In genomic region chr20:20206788-20207187, GRCh38 we compare ENCODE assay signal across 17 cellular contexts.
DNase-seq lines count a peak whose midpoint lies in the region; ATAC-seq lines count a peak whose summit lies in the region.
"Had no signal": no experiment of that assay in that cellular context is flagged by ENCODE, and none has a peak within 500 bp of the region (broad histone marks: within the 10 kb centered on the region; RNA-seq: fewer than 3 reads in every experiment).

No MANE protein-coding gene starts in this region.

- no peaks in the 10 kb centered on the region for H3K9me3 Mint-ChIP-seq in CD8-positive, alpha-beta memory T cell

- CTCF ChIA-PET in CD8-positive, alpha-beta memory T cell (lab: Charles Lee), result no interaction called here

- POLR2A ChIA-PET in CD8-positive, alpha-beta memory T cell (lab: Charles Lee), result no interaction called here

- H3K9ac ChIP-seq in mesendoderm (ENCODE audit: low read length), result no peak overlapping the region

- H3K4me1 Mint-ChIP-seq in CD8-positive, alpha-beta memory T cell, result peaks cover 0 to 13% (median 6%) of the 10 kb centered on the region in 3 donors
- H3K4me1 Mint-ChIP-seq: CD4-positive, CD25-positive, alpha-beta regulatory T cell had no signal

- no peak overlapping the region for H3K56ac ChIP-seq in mesendoderm (ENCODE audit: low read length)

- H2BK15ac ChIP-seq in mesendoderm (replicated peaks; ENCODE audit: low read depth), result no peak overlapping the region

- no peak overlapping the region for H3K4me3 Mint-ChIP-seq in CD8-positive, alpha-beta memory T cell
- H3K4me3 Mint-ChIP-seq: CD4-positive, CD25-positive, alpha-beta regulatory T cell; neural crest cell had no signal

- H2BK120ac ChIP-seq in mesendoderm (ENCODE audit: low read depth, low read length), result no peak overlapping the region

- peak; percentile 54 for DNase-seq in kidney tubule cell (ENCODE audit: low spot score)
- DNase-seq in CD8-positive, alpha-beta memory T cell, result no peak
- DNase-seq in AG08395 (ENCODE audit: low spot score), result no peak
- DNase-seq in NCI-H82 treated with DMSO at 0.1 percent for 48 hours (lab: John Stamatoyannopoulos, UW; ENCODE audit: unreplicated experiment), result no peak
- DNase-seq in mesendoderm, result no peak
- DNase-seq: CD4-positive, CD25-positive, alpha-beta regulatory T cell; gastrocnemius medialis; left cardiac atrium; NCI-H226 had no signal

- no peaks in the 10 kb centered on the region for H3K79me1 ChIP-seq in mesendoderm (ENCODE audit: low read length)

- no peak overlapping the region for H3K4ac ChIP-seq in mesendoderm (ENCODE audit: low read depth, low read length)

- H3K27ac ChIP-seq in CD8-positive, alpha-beta memory T cell (ENCODE audit: low read depth, low read length), result no peak overlapping the region
- no peak overlapping the region for H3K27ac ChIP-seq in mesendoderm (ENCODE audit: low read depth, low read length)
- H3K27ac ChIP-seq: dorsolateral prefrontal cortex, vagina had no signal

- H3K27me3 Mint-ChIP-seq in CD8-positive, alpha-beta memory T cell, result peaks cover 19 to 26% of the 10 kb centered on the region in 2 donors
- H3K27me3 Mint-ChIP-seq: CD4-positive, CD25-positive, alpha-beta regulatory T cell had no signal

- no peak overlapping the region for H3K4me3 ChIP-seq in CD8-positive, alpha-beta memory T cell (ENCODE audit: low read length)
- no peak overlapping the region for H3K4me3 ChIP-seq in mesendoderm (ENCODE audit: low read length)
- H3K4me3 ChIP-seq: dorsolateral prefrontal cortex, gastrocnemius medialis, K562, vagina had no signal

- H4K5ac ChIP-seq in mesendoderm (ENCODE audit: low read length), result no peak overlapping the region

- peak; percentile 74 for ATAC-seq in GM19023 (IDR thresholded peaks at IDR 0.05; ENCODE audit: unreplicated experiment)
- ATAC-seq in GM21619 (IDR thresholded peaks at IDR 0.05; ENCODE audit: unreplicated experiment), result peak; percentile 72
- ATAC-seq in HG03135 (IDR thresholded peaks at IDR 0.05; ENCODE audit: unreplicated experiment), result peak; percentile 88
- ATAC-seq: gastrocnemius medialis, HCT116, K562, left cardiac atrium had no signal

- H3K4me1 ChIP-seq in CD8-positive, alpha-beta memory T cell (ENCODE audit: insufficient read depth, low read length), result no peaks in the 10 kb centered on the region
- no peaks in the 10 kb centered on the region for H3K4me1 ChIP-seq in mesendoderm (ENCODE audit: control insufficient read depth, low read depth, low read length)
- H3K4me1 ChIP-seq: vagina had no signal

- H2BK5ac ChIP-seq in mesendoderm (ENCODE audit: low read length), result no peak overlapping the region

- H3K36me3 ChIP-seq in CD8-positive, alpha-beta memory T cell (ENCODE audit: insufficient read depth, low read length), result no peaks in the 10 kb centered on the region
- no peaks in the 10 kb centered on the region for H3K36me3 ChIP-seq in mesendoderm (ENCODE audit: control insufficient read depth, insufficient read depth, low read length)
- H3K36me3 ChIP-seq: gastrocnemius medialis, vagina had no signal

- no peaks in the 10 kb centered on the region for H3K9me3 ChIP-seq in CD8-positive, alpha-beta memory T cell (ENCODE audit: low read length)
- H3K9me3 ChIP-seq: gastrocnemius medialis, vagina had no signal

- no peaks in the 10 kb centered on the region for H3K36me3 Mint-ChIP-seq in CD8-positive, alpha-beta memory T cell
- H3K36me3 Mint-ChIP-seq: CD4-positive, CD25-positive, alpha-beta regulatory T cell had no signal

- H4K8ac ChIP-seq in mesendoderm (ENCODE audit: low read depth, low read length), result no peak overlapping the region

- H2AK5ac ChIP-seq in mesendoderm (ENCODE audit: low read length), result no peak overlapping the region

- H3K18ac ChIP-seq in mesendoderm (ENCODE audit: low read length), result no peak overlapping the region

- H3K79me2 ChIP-seq in mesendoderm (ENCODE audit: control insufficient read depth, insufficient read depth, low read length), result no peaks in the 10 kb centered on the region

- WGBS in mesendoderm (ENCODE audit: extremely low coverage, insufficient coverage, low lambda C conversion rate), result no CpG with 5 or more reads among the region's 1 CpG

- no peak overlapping the region for H3K23ac ChIP-seq in mesendoderm (ENCODE audit: low read length)

- H3K4me2 ChIP-seq in mesendoderm (ENCODE audit: low read length), result no peak overlapping the region

- no peaks in the 10 kb centered on the region for H3K27me3 ChIP-seq in CD8-positive, alpha-beta memory T cell (ENCODE audit: insufficient read depth, low read length, poor library complexity, severe bottlenecking)
- H3K27me3 ChIP-seq in mesendoderm (ENCODE audit: insufficient read depth, low read length, poor library complexity), result no peaks in the 10 kb centered on the region
- H3K27me3 ChIP-seq: gastrocnemius medialis, vagina had no signal

- H3K27ac Mint-ChIP-seq in CD8-positive, alpha-beta memory T cell, result peak overlapping the region in 1 of 8 donors; percentile 15
- H3K27ac Mint-ChIP-seq: CD4-positive, CD25-positive, alpha-beta regulatory T cell had no signal
